Comparison of ENCODE assay signal across 8 cellular contexts in genomic region chr6:38570750-38571149, GRCh38.
A peak's percentile ranks its signal among the peaks of the same experiment; 100 is the strongest.
DNase-seq lines count a peak whose midpoint lies in the region; ATAC-seq and TF ChIP-seq lines count a peak whose summit lies in the region.

No MANE protein-coding gene starts in this region.

- TF ChIP-seq CTCF in AG04450 (IDR thresholded peaks at IDR 0.05; ENCODE audit: low read depth, low read length): peak; percentile 55
- TF ChIP-seq CTCF in GM12872 (IDR thresholded peaks at IDR 0.05; ENCODE audit: insufficient read depth, low read depth, low read length): peak; percentile 26; the same call in 1 of the 3 replicates
- TF ChIP-seq CTCF in RWPE1 (conservative IDR thresholded peaks at IDR 0.05; ENCODE audit: low read depth): peak; percentile 31
- TF ChIP-seq CTCF in hepatocyte (IDR thresholded peaks at IDR 0.05; ENCODE audit: poor library complexity): peak; percentile 67
- TF ChIP-seq CTCF in endothelial cell (IDR thresholded peaks at IDR 0.05; ENCODE audit: unreplicated experiment): no peak

- no peaks in the 10 kb centered on the region for H3K4me1 ChIP-seq in hepatocyte (ENCODE audit: insufficient read depth)

- DNase-seq in AG04450 (ENCODE audit: low read depth, low spot score) (no peak), RWPE1 (ENCODE audit: low spot score) (no peak), hepatocyte (ENCODE audit: low spot score) (peak; percentile 16), endothelial cell (ENCODE audit: low spot score) (no peak), MV-4-11 (lab: John Stamatoyannopoulos, UW) (no peak)

- no peak overlapping the region for H3K27ac Mint-ChIP-seq in endothelial cell (ENCODE audit: unreplicated experiment)

- WGBS in hepatocyte (ENCODE audit: low lambda C conversion rate, missing lambda C conversion rate): 57% methylated on average over 2 of the region's 2 CpGs

- H2AFZ ChIP-seq in hepatocyte: no peak overlapping the region

- CTCF ChIA-PET in AG04450 (lab: Charles Lee): interaction anchor here (0.6 to 5.2 kb wide), 22 partner anchors 11 to 882 kb away, joined by 3 to 38 read pairs (median 4); no protein-coding TSS in a partner anchor
- CTCF ChIA-PET in RWPE1 (lab: Yijun Ruan, JAX): interaction anchor here (0.6 to 1.1 kb wide), 4 partner anchors 77 to 778 kb away, joined by 3 to 4 read pairs (median 3); no protein-coding TSS in a partner anchor

- POLR2A ChIA-PET in AG04450 (lab: Yijun Ruan, JAX) (interaction anchor here (0.8 kb wide), 1 partner anchor 69 kb away, joined by 7 read pairs; no protein-coding TSS in a partner anchor), RWPE1 (lab: Yijun Ruan, JAX; ENCODE audit: low non-redundant PET) (no interaction called here)

- H3K4me3 ChIP-seq in AG04450 (ENCODE audit: low read depth, low read length): no peak overlapping the region
- no peak overlapping the region for H3K4me3 ChIP-seq in hepatocyte

- no peaks in the 10 kb centered on the region for H3K36me3 ChIP-seq in hepatocyte (replicated peaks; ENCODE audit: insufficient read depth, low read depth)

- H3K9me3 Mint-ChIP-seq in endothelial cell (ENCODE audit: unreplicated experiment): no peaks in the 10 kb centered on the region

- no peaks in the 10 kb centered on the region for H3K9me2 ChIP-seq in hepatocyte (replicated peaks; ENCODE audit: insufficient read depth)

- ATAC-seq in HG02588 (IDR thresholded peaks at IDR 0.05; ENCODE audit: unreplicated experiment): no peak
- ATAC-seq in GM21528 (IDR thresholded peaks at IDR 0.05; ENCODE audit: low FRiP score, unreplicated experiment): no peak

- H3K27ac ChIP-seq in AG04450 (ENCODE audit: low read depth, low read length) (no peak overlapping the region), RWPE1 (no peak overlapping the region), hepatocyte (no peak overlapping the region)

- H3K27me3 ChIP-seq in AG04450 (ENCODE audit: control insufficient read depth, insufficient read depth, low read length) (no peaks in the 10 kb centered on the region), hepatocyte (no peaks in the 10 kb centered on the region)

- no peaks in the 10 kb centered on the region for H3K9me3 ChIP-seq in AG04450 (ENCODE audit: control insufficient read depth, insufficient read depth, low read length)
- H3K9me3 ChIP-seq in hepatocyte (ENCODE audit: low read depth): no peaks in the 10 kb centered on the region

- no peaks in the 10 kb centered on the region for H3K27me3 Mint-ChIP-seq in endothelial cell (ENCODE audit: unreplicated experiment)

- no peaks in the 10 kb centered on the region for H3K36me3 Mint-ChIP-seq in endothelial cell (ENCODE audit: low read depth, unreplicated experiment)

- H3K4me3 Mint-ChIP-seq in endothelial cell (ENCODE audit: unreplicated experiment): no peak overlapping the region

- H4K20me1 ChIP-seq in hepatocyte (ENCODE audit: insufficient read depth, poor library complexity, severe bottlenecking): no peaks in the 10 kb centered on the region

- H3K4me1 Mint-ChIP-seq in endothelial cell (ENCODE audit: unreplicated experiment): peaks cover 4% of the 10 kb centered on the region

- no peaks in the 10 kb centered on the region for H3K79me2 ChIP-seq in hepatocyte

- no peak overlapping the region for H3K4me2 ChIP-seq in hepatocyte
